8 cellular contexts compared by ENCODE assay signal in the genomic region with DNA sequence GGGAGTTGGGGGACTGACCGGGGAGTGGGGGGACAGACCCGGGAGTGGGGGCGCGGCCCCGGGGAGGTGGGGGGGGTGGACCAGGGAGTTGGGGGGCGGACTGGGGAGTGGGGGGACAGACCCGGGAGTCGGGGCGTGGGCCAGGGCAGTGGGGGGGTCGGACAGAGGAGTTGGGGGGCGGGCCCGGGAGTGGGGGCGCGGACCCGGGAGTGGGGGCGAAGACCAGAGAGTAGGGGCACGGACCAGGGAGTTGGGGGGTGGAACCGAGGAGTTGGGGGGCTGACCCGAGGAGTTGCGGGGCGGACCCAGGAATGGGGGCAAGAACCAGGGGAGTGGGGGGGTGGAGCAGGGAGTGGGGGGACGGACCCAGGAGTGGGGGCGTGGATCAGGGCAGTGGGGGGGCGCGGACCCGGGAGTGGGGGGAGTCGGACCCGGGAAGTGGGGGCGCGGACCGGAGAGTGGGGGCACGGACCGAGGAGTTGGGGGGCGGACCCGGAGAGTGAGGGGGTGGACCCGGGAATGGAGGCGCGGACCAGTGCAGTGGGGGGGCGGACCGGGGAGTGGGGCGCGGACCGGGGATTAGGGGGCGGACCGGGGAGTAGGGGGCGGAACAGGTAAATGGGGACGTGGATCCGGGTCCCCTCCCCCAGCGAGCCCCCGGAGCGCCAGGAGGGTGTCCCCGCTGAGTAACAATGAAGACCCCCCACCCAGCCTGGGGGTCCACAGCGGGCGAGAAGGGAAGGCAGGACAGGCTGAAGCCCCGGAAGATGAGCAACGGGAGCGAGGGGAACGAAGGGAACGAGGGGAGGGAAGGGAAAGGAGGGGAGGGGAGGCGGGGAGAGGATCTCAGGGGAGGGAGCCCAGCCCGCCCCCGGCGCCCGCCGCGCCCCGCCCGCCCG. TPM values are rescaled to one million over a fixed set of nuclear protein-coding genes. Genes with fewer than 3 reads are reported as not detected.
DNase-seq lines count a peak whose midpoint lies in the region; ATAC-seq and TF ChIP-seq lines count a peak whose summit lies in the region.

No MANE protein-coding gene starts in this region.

- no peak for ATAC-seq in T-helper 17 cell

- peak overlapping the region; percentile 89 for H3K27ac Mint-ChIP-seq in T-helper 17 cell

- no peak for TF ChIP-seq CTCF in parathyroid adenoma (IDR thresholded peaks at IDR 0.05)

- peaks cover 27% of the 10 kb centered on the region for H3K4me1 Mint-ChIP-seq in T-helper 17 cell

- H3K4me1 ChIP-seq in esophagus (ENCODE audit: control insufficient read depth in 2 of 2, insufficient read depth in 2 of 2, low read length in 1 of 2) (peaks cover 6 to 12% of the 10 kb centered on the region in 2 donors), parathyroid adenoma (no peaks in the 10 kb centered on the region)

- H3K36me3 ChIP-seq in esophagus (ENCODE audit: control insufficient read depth in 2 of 2, insufficient read depth in 2 of 2, low read length in 1 of 2), result peaks cover 0 to 2% of the 10 kb centered on the region in 2 donors
- H3K36me3 ChIP-seq in parathyroid adenoma (ENCODE audit: control insufficient read depth, insufficient read depth, low read length), result no peaks in the 10 kb centered on the region

- peak overlapping the region; percentile 83 for H2AFZ ChIP-seq in parathyroid adenoma

- no peaks in the 10 kb centered on the region for H3K27me3 Mint-ChIP-seq in T-helper 17 cell

- H3K27ac ChIP-seq in esophagus (ENCODE audit: low read depth in 2 of 2, low read length in 1 of 2) (peak overlapping the region; percentile 88 to 92), parathyroid adenoma (peak overlapping the region; percentile 29)

- WGBS in esophagus, 2 donors, result 3 to 4% methylated on average over 50 to 59 of the region's 69 CpGs

- no peak overlapping the region for H3K9ac ChIP-seq in parathyroid adenoma

- H3K36me3 Mint-ChIP-seq in T-helper 17 cell (ENCODE audit: low read depth), result peaks cover 6% of the 10 kb centered on the region

- peaks cover 2% of the 10 kb centered on the region for H3K79me2 ChIP-seq in parathyroid adenoma

- peaks cover 0 to 6% of the 10 kb centered on the region in 2 donors for H3K27me3 ChIP-seq in esophagus (ENCODE audit: control insufficient read depth in 1 of 2, insufficient read depth in 2 of 2, low read length in 2 of 2)
- no peaks in the 10 kb centered on the region for H3K27me3 ChIP-seq in parathyroid adenoma (ENCODE audit: control insufficient read depth, insufficient read depth, low read length)

- peak overlapping the region; percentile 80 for H3K4me2 ChIP-seq in parathyroid adenoma (ENCODE audit: low read length)

- H3K9me3 ChIP-seq in T-helper 17 cell (ENCODE audit: control insufficient read depth, low read length, poor library complexity, severe bottlenecking), result no peaks in the 10 kb centered on the region
- H3K9me3 ChIP-seq in esophagus (ENCODE audit: control insufficient read depth in 2 of 2, insufficient read depth in 1 of 2, low read depth in 1 of 2, low read length in 1 of 2), result no peaks in the 10 kb centered on the region
- no peaks in the 10 kb centered on the region for H3K9me3 ChIP-seq in parathyroid adenoma (ENCODE audit: control insufficient read depth, low read length)

- H3K4me3 ChIP-seq in esophagus (ENCODE audit: low read depth in 1 of 2, low read length in 2 of 2), result peak overlapping the region; percentile 67 to 85
- H3K4me3 ChIP-seq in parathyroid adenoma (ENCODE audit: low read depth, low read length), result peak overlapping the region; percentile 69

- peak; percentile 77 for DNase-seq in DMS 273 (lab: John Stamatoyannopoulos, UW; ENCODE audit: unreplicated experiment)
- no peak for DNase-seq in DMS 273 treated with DMSO at 0.1 percent for 48 hours (lab: John Stamatoyannopoulos, UW)
- peak in 1 of 3 donors; percentile 39 for DNase-seq in T-helper 17 cell
- DNase-seq in LoVo (ENCODE audit: low spot score), result no peak
- DNase-seq in epidermal melanocyte (ENCODE audit: insufficient read length, low spot score), result no peak
- DNase-seq in NCI-H1105 (lab: John Stamatoyannopoulos, UW), result no peak

- H3K4me3 Mint-ChIP-seq in T-helper 17 cell, result peak overlapping the region; percentile 92

RNA-seq across cellular contexts. Expression of gene R3HDM4, which starts 0.6 kb away (rescaled TPM):
- total RNA-seq in T-helper 17 cell, result 100 to 1,000 TPM; 233 to 243 TPM
- polyA plus RNA-seq in esophagus, result 10 to 100 TPM; 66.1 to 84.8 TPM

RNA-seq across cellular contexts. Expression of gene KISS1R, which starts 4.7 kb away (rescaled TPM):
- under 1 TPM; 0.94 to 0.99 TPM for total RNA-seq in T-helper 17 cell
- under 1 TPM in 1 of 2 donors, not detected in 1; 0.01 TPM for polyA plus RNA-seq in esophagus

RNA-seq across cellular contexts. Expression of gene ARID3A, which starts 13.4 kb away (rescaled TPM):
- 10 to 100 TPM in 1 of 2 donors, 1 to 10 TPM in 1; 8.1 to 11.8 TPM for total RNA-seq in T-helper 17 cell
- polyA plus RNA-seq in esophagus, result 1 to 10 TPM; 1.3 to 5.2 TPM

RNA-seq across cellular contexts. Expression of gene RNU6-9, which starts 19.1 kb away (rescaled TPM):
- total RNA-seq in T-helper 17 cell, result not detected
- not detected for polyA plus RNA-seq in esophagus

RNA-seq across cellular contexts. Expression of gene MED16, which starts 19.4 kb away (rescaled TPM):
- 10 to 100 TPM; 59.6 to 71.3 TPM for total RNA-seq in T-helper 17 cell
- polyA plus RNA-seq in esophagus, result 10 to 100 TPM; 33.0 to 46.2 TPM
